In the genomic region with DNA sequence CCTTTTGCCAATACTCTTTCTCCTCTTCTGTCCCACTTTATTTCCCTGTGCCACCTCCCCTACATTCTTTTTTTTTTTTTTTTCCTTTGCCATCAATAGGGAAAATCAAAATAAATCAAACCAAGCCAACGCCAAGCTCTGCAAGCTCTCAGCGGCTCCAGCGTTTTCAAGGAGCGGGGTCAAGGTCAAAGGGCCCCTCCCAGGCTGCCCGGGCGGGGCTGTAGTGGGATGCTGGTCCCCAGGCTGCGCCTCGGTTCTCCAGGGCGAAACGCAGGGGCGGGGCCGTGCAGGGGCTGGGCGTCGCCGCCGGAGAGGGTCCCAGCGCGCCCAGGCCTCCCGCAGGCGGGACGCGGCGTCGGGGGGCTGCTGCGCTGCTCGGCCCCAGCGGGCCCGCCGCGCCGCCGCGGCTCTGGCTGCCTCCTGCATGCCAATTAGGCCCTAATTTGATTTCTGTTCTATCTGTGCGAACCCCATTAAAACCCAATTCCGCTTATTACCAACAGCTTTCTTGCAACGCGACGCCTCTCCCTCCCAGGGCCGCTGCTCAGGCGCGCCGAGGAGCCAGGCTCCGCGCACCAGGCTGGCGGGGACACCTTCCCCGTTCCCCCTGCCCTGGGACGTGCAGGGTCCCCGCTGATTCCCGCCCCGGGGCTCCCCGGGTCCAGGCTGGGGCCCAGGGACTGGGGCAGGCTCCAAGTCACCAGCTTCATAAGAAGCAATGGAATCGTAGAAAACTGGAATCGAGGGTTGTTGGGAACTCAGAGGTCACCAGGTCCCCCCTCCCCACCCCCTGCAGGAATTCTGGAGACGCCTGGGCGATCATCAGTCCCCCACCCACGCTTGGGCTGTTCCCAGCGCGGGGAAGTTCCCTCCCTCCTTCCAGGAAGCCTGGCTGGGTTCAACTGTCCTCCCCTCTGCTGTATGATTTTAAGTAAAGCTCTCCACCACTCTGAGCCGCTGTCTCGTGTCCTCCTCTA, we compare ENCODE assay signal across 1 cellular context.
TF ChIP-seq lines count a peak whose summit lies in the region.

No MANE protein-coding gene starts in this region.

TF ChIP-seq in HEK293, 187 proteins besides CTCF, POLR2A, EP300 and RAD21 (continued from another document):
- TF ChIP-seq ZNF18 (tag by site-specific recombination; IDR thresholded peaks at IDR 0.05): no peak
- TF ChIP-seq KLF1 (tag by site-specific recombination; IDR thresholded peaks at IDR 0.05): peak; percentile 66
- peak; percentile 69 for TF ChIP-seq ZNF335 (tag by site-specific recombination; conservative IDR thresholded peaks at IDR 0.05)
- peak; percentile 61; the same call in 1 of the 2 replicates for TF ChIP-seq ZBTB20 (tag by site-specific recombination; IDR thresholded peaks at IDR 0.05)
- no peak for TF ChIP-seq ZNF571 (tag by site-specific recombination; IDR thresholded peaks at IDR 0.05)
TF ChIP-seq in HEK293: peak in this region for 9.
